Comparison of ENCODE assay signal across 28 cellular contexts in genomic region chr9:124623966-124624734, GRCh38.
"Had no signal": no experiment of that assay in that cellular context is flagged by ENCODE, and none has a peak within 500 bp of the region (broad histone marks: within the 10 kb centered on the region; RNA-seq: fewer than 3 reads in every experiment).

No MANE protein-coding gene starts in this region.

- H3K36me3 ChIP-seq: ascending aorta had no signal

- H3K4me1 ChIP-seq: ascending aorta had no signal

- ATAC-seq: activated naive CD4-positive, alpha-beta T cell treated with anti-CD3 and anti-CD28 coated beads, Interleukin-2, amount 50 U/mL, for 72 hours; activated naive CD8-positive, alpha-beta T cell treated with anti-CD3 and anti-CD28 coated beads, Interleukin-2, amount 50 U/mL, for 24 hours; activated T-cell treated with anti-CD3 and anti-CD28 coated beads, Interleukin-2, amount 50 U/mL, for 4 hours; body of pancreas; Right ventricle myocardium inferior had no signal

- FAIRE-seq: TTC549 had no signal

- DNase-seq: activated B cell treated with CpG ODN at 0.5 μM for 24 hours; activated CD4-positive, alpha-beta memory T cell treated with anti-CD3 and anti-CD28 coated beads for 36 hours; activated CD4-positive, alpha-beta T cell treated with anti-CD3 and anti-CD28 coated beads for 1 hour; activated CD4-positive, alpha-beta T cell treated with anti-CD3 and anti-CD28 coated beads, Interleukin-2, amount 10 ng/mL, durations not matched to agents 7 days and 5 days; activated CD8-positive, alpha-beta memory T cell treated with anti-CD3 and anti-CD28 coated beads for 24 hours; activated effector memory CD4-positive, alpha-beta T cell treated with anti-CD3 and anti-CD28 coated beads, Interleukin-2, amount 50 U/mL, for 16 hours; activated naive CD4-positive, alpha-beta T cell treated with Interleukin-2 at 50 U/mL for 16 hours; activated naive CD8-positive, alpha-beta T cell treated with anti-CD3 and anti-CD28 coated beads, Interleukin-2, amount 50 U/mL, for 24 hours; activated T-cell treated with anti-CD3 and anti-CD28 coated beads, Interleukin-2, amount 50 U/mL, for 4 hours; amniotic stem cell; body of pancreas; Karpas-422; NCI-H1092; NCI-H1417 treated with DMSO at 0.1 percent for 48 hours; NCI-H1694; NCI-H2029; NCI-H2107; NCI-H2171 treated with DMSO at 0.1 percent for 48 hours; NCI-H226; NCI-H510A; NCI-H526 treated with DMSO at 0.1 percent for 48 hours; NCI-H82; RPMI8226; T1000 had no signal

- H3K9me3 ChIP-seq: ascending aorta, body of pancreas had no signal

- H3K27me3 ChIP-seq: ascending aorta, body of pancreas had no signal

- H3K4me3 ChIP-seq: ascending aorta, body of pancreas had no signal

- H3K27ac ChIP-seq: ascending aorta, body of pancreas had no signal
